In the genomic region with DNA sequence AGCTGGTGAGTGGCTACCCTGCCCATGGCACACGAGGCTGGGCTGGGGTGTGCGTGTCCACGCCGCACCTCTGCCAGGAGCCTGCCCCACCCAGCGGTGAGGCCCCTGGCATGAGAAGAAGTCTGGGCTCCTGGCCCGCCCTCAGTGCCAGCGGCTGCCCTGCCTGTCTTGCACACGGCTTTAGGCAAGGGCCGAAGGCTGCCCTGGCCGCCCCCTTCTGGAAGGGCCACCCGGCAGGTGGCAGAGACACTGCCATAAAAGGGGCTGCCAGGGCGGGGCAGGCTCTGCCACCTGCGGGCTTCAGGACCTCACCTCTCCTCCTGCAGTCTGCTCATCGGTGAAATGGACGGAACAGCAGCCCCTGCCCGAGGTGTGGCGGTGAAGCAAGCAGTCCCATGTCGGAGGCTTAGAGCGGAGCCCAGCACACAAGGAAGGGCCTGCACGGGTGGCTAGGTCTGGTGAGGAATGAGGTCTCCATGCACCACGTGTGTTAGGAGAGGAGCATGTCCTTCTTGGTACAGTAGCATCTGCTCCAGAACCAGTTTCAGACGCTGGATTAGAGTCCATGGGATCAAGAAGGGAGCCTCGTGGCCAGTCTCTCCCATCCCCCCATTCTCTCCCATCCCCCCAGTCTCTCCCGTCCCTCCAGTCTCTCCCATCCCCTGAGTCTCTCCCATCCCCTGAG, we compare ENCODE assay signal across 17 cellular contexts. TPM values are rescaled to one million over a fixed set of nuclear protein-coding genes. Genes with fewer than 3 reads are reported as not detected.
"Had no signal": no experiment of that assay in that cellular context is flagged by ENCODE, and none has a peak within 500 bp of the region (broad histone marks: within the 10 kb centered on the region; RNA-seq: fewer than 3 reads in every experiment).

No MANE protein-coding gene starts in this region.

- H3K4me3 ChIP-seq: cardiac muscle cell, esophagus muscularis mucosa, thyroid gland, uterus had no signal

- H3K27ac ChIP-seq: cardiac muscle cell, esophagus muscularis mucosa, thyroid gland, uterus had no signal

- H3K27me3 ChIP-seq: cardiac muscle cell, thyroid gland had no signal

- H3K27ac Mint-ChIP-seq: activated naive CD4-positive, alpha-beta T cell treated with anti-CD3 and anti-CD28 coated beads for 36 hours; activated T-helper 17 cell treated with anti-CD3 and anti-CD28 coated beads, Interleukin-2, amount 50 U/mL, for 72 hours; memory B cell; nephron had no signal

- H3K4me3 Mint-ChIP-seq: activated naive CD4-positive, alpha-beta T cell treated with anti-CD3 and anti-CD28 coated beads for 36 hours; activated T-helper 17 cell treated with anti-CD3 and anti-CD28 coated beads, Interleukin-2, amount 50 U/mL, for 72 hours; memory B cell; nephron had no signal

- ATAC-seq: activated T-helper 17 cell treated with anti-CD3 and anti-CD28 coated beads, Interleukin-2, amount 50 U/mL, for 72 hours; left lobe of liver had no signal

- H3K36me3 ChIP-seq: cardiac muscle cell, esophagus muscularis mucosa, thyroid gland, uterus had no signal

- DNase-seq: activated CD4-positive, alpha-beta T cell treated with anti-CD3 and anti-CD28 coated beads for 4 hours; activated naive CD4-positive, alpha-beta T cell treated with anti-CD3 and anti-CD28 coated beads for 36 hours; activated T-cell treated with anti-CD3 and anti-CD28 coated beads for 4 hours; stimulated activated CD4-positive, alpha-beta T cell treated with anti-CD3 and anti-CD28 coated beads, Interleukin-4, amount 100 ng/mL, for 24 hours; T1000; thyroid gland; uterus had no signal

- H3K4me1 ChIP-seq: esophagus muscularis mucosa, thyroid gland, uterus had no signal

- H3K9me3 Mint-ChIP-seq: activated naive CD4-positive, alpha-beta T cell treated with anti-CD3 and anti-CD28 coated beads for 36 hours; activated T-helper 17 cell treated with anti-CD3 and anti-CD28 coated beads, Interleukin-2, amount 50 U/mL, for 72 hours; memory B cell had no signal

- H3K9me3 ChIP-seq: esophagus muscularis mucosa, thyroid gland, uterus had no signal

- H3K4me1 Mint-ChIP-seq: activated T-helper 17 cell treated with anti-CD3 and anti-CD28 coated beads, Interleukin-2, amount 50 U/mL, for 72 hours; memory B cell had no signal

- H3K36me3 Mint-ChIP-seq: memory B cell had no signal

RNA-seq across cellular contexts. Expression of gene LHX3, which starts 51.4 kb away (rescaled TPM):
- total RNA-seq: activated CD8-positive, alpha-beta memory T cell treated with anti-CD3 and anti-CD28 coated beads for 36 hours; activated naive CD4-positive, alpha-beta T cell treated with anti-CD3 and anti-CD28 coated beads for 36 hours; cardiac muscle cell; esophagus muscularis mucosa; fibroblast of villous mesenchyme; left lobe of liver; osteoblast; pulmonary artery endothelial cell; thyroid gland; uterus had no signal
- polyA plus RNA-seq: cardiac muscle cell had no signal
